ENCODE assay signal across 14 cellular contexts in genomic region chr15:85616549-85616948, GRCh38.
DNase-seq lines count a peak whose midpoint lies in the region; ATAC-seq and TF ChIP-seq lines count a peak whose summit lies in the region.
"Had no signal": no experiment of that assay in that cellular context is flagged by ENCODE, and none has a peak within 500 bp of the region (broad histone marks: within the 10 kb centered on the region; RNA-seq: fewer than 3 reads in every experiment).

No MANE protein-coding gene starts in this region.

- intact Hi-C loops in Calu3 (cut with micrococcal nuclease; ENCODE audit: unreplicated experiment): loop anchor here (10.0 kb wide), 1 partner anchor 322 kb away; no protein-coding TSS in a partner anchor
- intact Hi-C loops in ascending aorta (cut with DNase I): loop anchor here (5.0 kb wide), 3 partner anchors 34 to 111 kb away; no protein-coding TSS in a partner anchor
- intact Hi-C loops in heart right ventricle (cut with DNase I): loop anchor here in 5 of 10 donors (2.0 to 10.0 kb wide), 5 partner anchors 34 to 218 kb away; no protein-coding TSS in a partner anchor
- intact Hi-C loops in stomach (cut with DNase I; ENCODE audit: low total_unique reads): no loop called here
- intact Hi-C loops in dorsolateral prefrontal cortex (cut with DNase I): no loop called here

- CTCF ChIA-PET in Calu3 (lab: Charles Lee): no interaction called here

- H3K4me1 ChIP-seq in ascending aorta (peaks cover 16 to 28% of the 10 kb centered on the region in 2 donors), heart right ventricle (peaks cover 13 to 94% (median 80%) of the 10 kb centered on the region in 9 donors), stomach (peaks cover 52 to 82% (median 64%) of the 10 kb centered on the region in 4 donors)

- H3K4me3 Mint-ChIP-seq in Calu3 (ENCODE audit: low read depth, unreplicated experiment): no peak overlapping the region
- H3K4me3 Mint-ChIP-seq: CD8-positive, alpha-beta T cell; neural progenitor cell had no signal

- no TSS peak for BruUV-seq in Calu3 (replicated peaks; lab: Mats Ljungman, UMichigan)

- no peaks in the 10 kb centered on the region for H3K9me3 Mint-ChIP-seq in Calu3 (ENCODE audit: low read depth, unreplicated experiment)
- H3K9me3 Mint-ChIP-seq: brain; CD8-positive, alpha-beta T cell; neural progenitor cell had no signal

- H3K27me3 Mint-ChIP-seq in Calu3 (ENCODE audit: unreplicated experiment): no peaks in the 10 kb centered on the region

- H3K27ac ChIP-seq in ascending aorta: peak overlapping the region; percentile 85 to 86
- H3K27ac ChIP-seq in heart right ventricle: peak overlapping the region; percentile 63 to 93 (median 83)
- peak overlapping the region in 4 of 5 donors; percentile 71 to 85 (median 82) for H3K27ac ChIP-seq in stomach
- peak overlapping the region in 4 of 59 donors; percentile 7 to 85 (median 34) for H3K27ac ChIP-seq in dorsolateral prefrontal cortex
- H3K27ac ChIP-seq: neural progenitor cell had no signal

- H3K27ac Mint-ChIP-seq in Calu3 (ENCODE audit: unreplicated experiment): peak overlapping the region; percentile 9

- H3K4me3 ChIP-seq in ascending aorta: peak overlapping the region in 1 of 2 donors; percentile 25
- peak overlapping the region in 1 of 10 donors; percentile 52 for H3K4me3 ChIP-seq in heart right ventricle
- H3K4me3 ChIP-seq in stomach: no peak overlapping the region
- H3K4me3 ChIP-seq in dorsolateral prefrontal cortex: no peak overlapping the region
- H3K4me3 ChIP-seq: neural progenitor cell had no signal

- no peak for TF ChIP-seq EP300 in stomach (IDR thresholded peaks at IDR 0.05)

- no peaks in the 10 kb centered on the region for H3K36me3 Mint-ChIP-seq in Calu3 (ENCODE audit: insufficient read depth, unreplicated experiment)
- H3K36me3 Mint-ChIP-seq: brain had no signal

- in situ Hi-C loops in G401 (cut with HindIII; ENCODE audit: low sequenced_read_pairs): no loop called here

- TF ChIP-seq CTCF in Calu3 (IDR thresholded peaks at IDR 0.05; ENCODE audit: unreplicated experiment) (no peak), ascending aorta (IDR thresholded peaks at IDR 0.05) (no peak), heart right ventricle (IDR thresholded peaks at IDR 0.05) (no peak), stomach (IDR thresholded peaks at IDR 0.05) (no peak), dorsolateral prefrontal cortex (IDR thresholded peaks at IDR 0.05 in 54 of 56, conservative IDR thresholded peaks at IDR 0.05 in 2 of 56; ENCODE audit: low read depth in 1 of 56, partially characterized antibody in 56 of 56) (no peak)

- H3K9me3 ChIP-seq in ascending aorta: no peaks in the 10 kb centered on the region
- H3K9me3 ChIP-seq in heart right ventricle: no peaks in the 10 kb centered on the region
- no peaks in the 10 kb centered on the region for H3K9me3 ChIP-seq in stomach

- DNase-seq in Calu3 (no peak), ascending aorta (ENCODE audit: low spot score in 2 of 2) (no peak), heart right ventricle (no peak), stomach (no peak), H4 (ENCODE audit: low spot score) (no peak), dorsolateral prefrontal cortex (no peak), G401 (ENCODE audit: low spot score) (no peak)
- DNase-seq in activated CD8-positive, alpha-beta memory T cell treated with anti-CD3 and anti-CD28 coated beads for 24 hours: no peak
- DNase-seq: activated T-cell treated with anti-CD3 and anti-CD28 coated beads, Interleukin-2, amount 50 U/mL, for 48 hours; foreskin melanocyte; NCI-H446 treated with DMSO at 0.1 percent for 48 hours had no signal

- H3K4me1 Mint-ChIP-seq in Calu3 (ENCODE audit: low read depth, unreplicated experiment): peaks cover 22% of the 10 kb centered on the region

- H3K36me3 ChIP-seq in ascending aorta: no peaks in the 10 kb centered on the region
- H3K36me3 ChIP-seq in heart right ventricle: peaks cover 0 to 20% (median 0%) of the 10 kb centered on the region in 9 donors
- peaks cover 0 to 9% (median 2%) of the 10 kb centered on the region in 4 donors for H3K36me3 ChIP-seq in stomach
- H3K36me3 ChIP-seq: neural progenitor cell had no signal

- peak in 2 of 8 donors; percentile 7 to 25 for ATAC-seq in heart right ventricle
- ATAC-seq: CD8-positive, alpha-beta T cell had no signal

- TF ChIP-seq POLR2A in stomach (IDR thresholded peaks at IDR 0.05): no peak

- H3K27me3 ChIP-seq in ascending aorta (no peaks in the 10 kb centered on the region), heart right ventricle (no peaks in the 10 kb centered on the region), stomach (no peaks in the 10 kb centered on the region), dorsolateral prefrontal cortex (peaks cover 0 to 11% (median 0%) of the 10 kb centered on the region in 45 donors)
- H3K27me3 ChIP-seq: neural progenitor cell had no signal

Comparison
In these comparisons a context has a peak if more than half of its experiments do, and no peak if none do; other contexts are left out.
1. intact Hi-C loops: an anchor here in Calu3 (10.0 kb wide) and ascending aorta (5.0 kb wide); none called in stomach and dorsolateral prefrontal cortex.